ENCODE assay signal across 15 cellular contexts in the genomic region with DNA sequence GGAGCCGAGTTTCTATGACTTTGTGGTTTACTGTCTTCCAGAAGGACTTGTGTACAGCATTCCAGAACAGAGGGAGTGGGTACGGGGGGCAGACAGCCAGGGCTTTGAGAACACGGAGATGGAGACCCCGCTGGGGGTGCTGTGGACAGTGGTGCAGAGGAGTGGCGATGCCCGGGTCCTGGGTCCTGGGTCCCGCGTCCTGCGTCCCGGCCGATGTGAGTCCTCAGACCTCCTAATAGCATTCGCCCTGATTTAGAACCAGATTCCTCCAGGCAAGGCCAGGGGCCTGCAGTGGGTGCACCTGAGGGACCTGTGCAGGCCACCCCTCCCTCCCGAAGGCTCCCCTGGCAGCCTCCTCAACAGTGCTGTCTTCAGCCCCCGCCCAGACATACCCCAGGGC.
DNase-seq lines count a peak whose midpoint lies in the region; ATAC-seq, FAIRE-seq and TF ChIP-seq lines count a peak whose summit lies in the region.
"Had no signal": no experiment of that assay in that cellular context is flagged by ENCODE, and none has a peak within 500 bp of the region (broad histone marks: within the 10 kb centered on the region; RNA-seq: fewer than 3 reads in every experiment).

No MANE protein-coding gene starts in this region.

- no peak overlapping the region for H3K18ac ChIP-seq in trophoblast cell (ENCODE audit: low read length)

- intact Hi-C loops in HepG2 (cut with micrococcal nuclease; ENCODE audit: unreplicated experiment) (no loop called here), right lobe of liver (cut with DNase I) (no loop called here)

- H3K9ac ChIP-seq in HepG2 (ENCODE audit: insufficient read depth, low read depth, low read length): no peak overlapping the region
- H3K9ac ChIP-seq in endodermal cell (ENCODE audit: extremely low read depth, low read length, poor library complexity, severe bottlenecking): no peak overlapping the region
- H3K9ac ChIP-seq in trophoblast cell (ENCODE audit: low read length): no peak overlapping the region
- H3K9ac ChIP-seq: BLaER1, GM23248 had no signal

- H3K27ac ChIP-seq in HepG2 (ENCODE audit: extremely low read length, insufficient read depth, low read length) (no peak overlapping the region), right lobe of liver (no peak overlapping the region), endodermal cell (ENCODE audit: low read depth, low read length) (no peak overlapping the region), trophoblast cell (ENCODE audit: low read depth, low read length) (no peak overlapping the region)
- H3K27ac ChIP-seq: BLaER1, GM23248, HL-60 had no signal

- H3K4me1 Mint-ChIP-seq in endodermal cell: no peaks in the 10 kb centered on the region

- H2AFZ ChIP-seq in HepG2 (ENCODE audit: low read length) (no peak overlapping the region), trophoblast cell (ENCODE audit: insufficient read depth, low read length, poor library complexity) (no peak overlapping the region)
- H2AFZ ChIP-seq: GM23248 had no signal

- H3K4me3 Mint-ChIP-seq in endodermal cell: no peak overlapping the region

- H3K36me3 ChIP-seq in HepG2 (replicated peaks in 1 of 2; ENCODE audit: control insufficient read depth in 1 of 2, insufficient read depth in 2 of 2, low read length in 2 of 2) (peaks cover 18 to 27% of the 10 kb centered on the region in 2 experiments; a peak in 4 of 5 replicates), right lobe of liver (peaks cover 0 to 28% (median under 1%) of the 10 kb centered on the region in 4 donors), endodermal cell (ENCODE audit: control insufficient read depth, insufficient read depth, low read length) (peaks cover 22% of the 10 kb centered on the region), trophoblast cell (ENCODE audit: control insufficient read depth in 1 of 2, insufficient read depth in 2 of 2, low read length in 2 of 2) (peaks cover 71 to 79% of the 10 kb centered on the region in 2 experiments)

- H3K4me2 ChIP-seq in HepG2 (ENCODE audit: low read depth, low read length) (no peak overlapping the region), trophoblast cell (ENCODE audit: low read length) (no peak overlapping the region)
- H3K4me2 ChIP-seq: BLaER1 had no signal

- no peak for TF ChIP-seq CTCF in HepG2 (CRISPR knock-in tag; IDR thresholded peaks at IDR 0.05)
- TF ChIP-seq CTCF in right lobe of liver (IDR thresholded peaks at IDR 0.05): no peak
- TF ChIP-seq CTCF in endodermal cell (conservative IDR thresholded peaks at IDR 0.05): no peak

- no peak overlapping the region for H3K23ac ChIP-seq in trophoblast cell (ENCODE audit: low read length)

- peaks cover 15% of the 10 kb centered on the region for H3K9me3 Mint-ChIP-seq in endodermal cell

- H3K4me1 ChIP-seq in HepG2 (ENCODE audit: insufficient read depth, low read length) (peaks cover 22% of the 10 kb centered on the region), right lobe of liver (peaks cover 0 to 18% (median 5%) of the 10 kb centered on the region in 4 donors), endodermal cell (ENCODE audit: control insufficient read depth, insufficient read depth, low read length) (no peaks in the 10 kb centered on the region), trophoblast cell (ENCODE audit: control insufficient read depth in 1 of 2, insufficient read depth in 2 of 2, low read length in 2 of 2) (no peaks in the 10 kb centered on the region)

- no peak overlapping the region for H2AK5ac ChIP-seq in trophoblast cell (ENCODE audit: low read length)

- no peak overlapping the region for H3K4me3 ChIP-seq in HepG2 (replicated peaks in 1 of 3; ENCODE audit: insufficient read depth in 1 of 3, low read depth in 2 of 3, low read length in 3 of 3)
- no peak overlapping the region for H3K4me3 ChIP-seq in right lobe of liver
- H3K4me3 ChIP-seq in endodermal cell (ENCODE audit: low read length): no peak overlapping the region
- no peak overlapping the region for H3K4me3 ChIP-seq in trophoblast cell (ENCODE audit: low read depth, low read length)
- H3K4me3 ChIP-seq: BLaER1, GM23248 had no signal

- no peaks in the 10 kb centered on the region for H3K27me3 Mint-ChIP-seq in endodermal cell (ENCODE audit: insufficient read depth)

- H2BK5ac ChIP-seq in trophoblast cell (ENCODE audit: low read depth, low read length, poor library complexity): no peak overlapping the region

- H3K14ac ChIP-seq in trophoblast cell (ENCODE audit: low read length): no peak overlapping the region

- H4K91ac ChIP-seq in trophoblast cell (ENCODE audit: low read depth, low read length): no peak overlapping the region

- H3K27ac Mint-ChIP-seq in endodermal cell: peak overlapping the region; percentile 73

- DNase-seq in HepG2 (ENCODE audit: low spot score): no peak
- no peak for DNase-seq in right lobe of liver
- no peak for DNase-seq in endodermal cell
- DNase-seq in trophoblast cell: no peak
- DNase-seq in anterior cingulate cortex (lab: John Stamatoyannopoulos, UW): no peak
- no peak for DNase-seq in NCI-H146 treated with DMSO at 0.1 percent for 48 hours (lab: John Stamatoyannopoulos, UW; ENCODE audit: unreplicated experiment)
- DNase-seq: 8988T, AML-193, DMS53, GF-D8, GM23248 had no signal

- WGBS in HepG2 (ENCODE audit: low lambda C conversion rate): 96% methylated on average over 8 of the region's 14 CpGs
- 100% methylated on average over 1 of the region's 14 CpGs for WGBS in right lobe of liver (ENCODE audit: insufficient coverage, low coverage, low lambda C conversion rate, missing lambda C conversion rate)
- WGBS in endodermal cell (ENCODE audit: insufficient coverage in 1 of 2, insufficient read length in 1 of 2), 2 experiments: 91 to 96% methylated on average over 11 to 14 of the region's 14 CpGs
- WGBS in trophoblast cell (ENCODE audit: extremely low coverage, insufficient coverage, insufficient read length): no CpG with 5 or more reads among the region's 14 CpGs

- peaks cover 25% of the 10 kb centered on the region for H3K36me3 Mint-ChIP-seq in endodermal cell (ENCODE audit: low read depth)

- FAIRE-seq in HepG2 (lab: Jason Lieb, UNC): no peak
- FAIRE-seq: H54 had no signal

- CTCF ChIA-PET in HepG2 (lab: Yijun Ruan, JAX; ENCODE audit: low intra/inter-chr PET ratio, low total read pairs): no interaction called here

- no peak overlapping the region for H4K8ac ChIP-seq in trophoblast cell (ENCODE audit: low read depth, low read length)

- TF ChIP-seq EP300 in HepG2 (IDR thresholded peaks at IDR 0.05; ENCODE audit: low read depth in 2 of 2, low read length in 2 of 2) (no peak), HepG2 (CRISPR knock-in tag; IDR thresholded peaks at IDR 0.05; ENCODE audit: borderline replicate concordance) (no peak)

- in situ Hi-C loops in HepG2 (cut with HindIII; ENCODE audit: extremely low pct_ligation_motif_present, low pct_unique_long_range_greater_than_20kb): no loop called here

- TF ChIP-seq POLR2A in HepG2 (IDR thresholded peaks at IDR 0.05; ENCODE audit: insufficient read depth in 1 of 2, low read depth in 2 of 2, low read length in 2 of 2): no peak
- TF ChIP-seq POLR2A in right lobe of liver (IDR thresholded peaks at IDR 0.05): no peak

- ATAC-seq in HepG2 (peak; percentile 7; the same call in 1 of the 3 replicates), right lobe of liver (no peak), GM18867 (IDR thresholded peaks at IDR 0.05; ENCODE audit: unreplicated experiment) (no peak)

- H4K12ac ChIP-seq in trophoblast cell (ENCODE audit: low read depth, low read length): no peak overlapping the region

- H3K79me2 ChIP-seq in HepG2 (ENCODE audit: insufficient read depth, low read length): no peaks in the 10 kb centered on the region
- H3K79me2 ChIP-seq in trophoblast cell (ENCODE audit: control insufficient read depth, insufficient read depth, low read length, poor library complexity): no peaks in the 10 kb centered on the region

- BruUV-seq in HepG2 (replicated peaks; lab: Mats Ljungman, UMichigan): no TSS peak

- peaks cover 12% of the 10 kb centered on the region; the same call in 1 of the 2 replicates for H4K20me1 ChIP-seq in HepG2 (ENCODE audit: insufficient read depth, low read length)

- POLR2A ChIA-PET in HepG2 (lab: Yijun Ruan, JAX): no interaction called here

- H3K4ac ChIP-seq in trophoblast cell (ENCODE audit: low read depth, low read length): peak overlapping the region; percentile 9

- no peak for TF ChIP-seq RAD21 in HepG2 (CRISPR knock-in tag; IDR thresholded peaks at IDR 0.05)

- H3K79me1 ChIP-seq in trophoblast cell (ENCODE audit: low read length): no peaks in the 10 kb centered on the region

- no peak overlapping the region for H2BK120ac ChIP-seq in trophoblast cell (ENCODE audit: insufficient read depth, low read length, poor library complexity)

- no peak overlapping the region for H2BK12ac ChIP-seq in trophoblast cell (ENCODE audit: low read length)

- peaks cover 11% of the 10 kb centered on the region for H3K9me3 ChIP-seq in HepG2 (ENCODE audit: low read length)
- H3K9me3 ChIP-seq in right lobe of liver: no peaks in the 10 kb centered on the region
- H3K9me3 ChIP-seq in endodermal cell (ENCODE audit: control insufficient read depth, low read length): peaks cover 8% of the 10 kb centered on the region
- H3K9me3 ChIP-seq in trophoblast cell (ENCODE audit: insufficient read depth, low read depth, low read length): peaks cover 13% of the 10 kb centered on the region

- H3K27me3 ChIP-seq in HepG2 (ENCODE audit: control insufficient read depth in 1 of 2, insufficient read depth in 2 of 2, low read length in 2 of 2): no peaks in the 10 kb centered on the region
- no peaks in the 10 kb centered on the region for H3K27me3 ChIP-seq in right lobe of liver
- H3K27me3 ChIP-seq in endodermal cell (ENCODE audit: control insufficient read depth, insufficient read depth, low read length, poor library complexity, severe bottlenecking): no peaks in the 10 kb centered on the region
- H3K27me3 ChIP-seq in trophoblast cell (ENCODE audit: insufficient read depth, low read length): no peaks in the 10 kb centered on the region

TF ChIP-seq in HepG2, 621 proteins besides CTCF, POLR2A, EP300 and RAD21 (continues in another document):
- no peak for TF ChIP-seq ZNF549 (CRISPR knock-in tag; IDR thresholded peaks at IDR 0.05)
- TF ChIP-seq ZNF547 (CRISPR knock-in tag; IDR thresholded peaks at IDR 0.05): no peak
- no peak for TF ChIP-seq ZC3H4 (CRISPR knock-in tag; IDR thresholded peaks at IDR 0.05; ENCODE audit: borderline replicate concordance)
- no peak for TF ChIP-seq LBX2 (CRISPR knock-in tag; IDR thresholded peaks at IDR 0.05; ENCODE audit: borderline replicate concordance)
- TF ChIP-seq ZNF724P (CRISPR knock-in tag; IDR thresholded peaks at IDR 0.05; ENCODE audit: borderline replicate concordance): no peak
